In the genomic region with DNA sequence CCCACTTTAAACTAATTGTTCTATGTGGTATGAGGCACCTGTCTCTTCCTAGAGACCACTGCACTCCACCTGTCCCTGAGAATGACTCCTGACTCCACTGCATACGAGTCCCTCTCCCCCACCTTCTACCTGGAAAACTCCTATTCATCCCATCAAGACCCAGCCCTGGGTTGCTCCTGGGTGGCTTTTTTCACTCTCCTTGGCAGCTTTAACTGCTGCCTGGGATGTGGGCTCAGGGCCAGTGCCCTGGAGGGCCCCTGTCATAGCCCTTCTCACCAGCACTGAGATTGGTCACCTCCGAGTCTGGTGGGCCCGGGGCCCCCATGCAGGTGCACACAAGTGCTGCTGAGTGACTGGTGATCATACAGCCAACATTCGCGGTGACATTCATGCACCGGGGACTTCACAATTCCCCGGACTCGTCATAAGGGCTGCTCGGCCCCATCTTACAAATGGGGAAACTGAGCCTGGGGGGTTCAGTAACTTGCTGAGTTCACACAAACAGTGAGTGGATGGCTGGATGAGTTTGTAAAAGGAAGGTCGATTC, we compare ENCODE assay signal across 9 cellular contexts. TPM values are rescaled to one million over a fixed set of nuclear protein-coding genes. Genes with fewer than 3 reads are reported as not detected.
DNase-seq lines count a peak whose midpoint lies in the region; ATAC-seq and TF ChIP-seq lines count a peak whose summit lies in the region.
"Had no signal": no experiment of that assay in that cellular context is flagged by ENCODE, and none has a peak within 500 bp of the region (broad histone marks: within the 10 kb centered on the region; RNA-seq: fewer than 3 reads in every experiment).

No MANE protein-coding gene starts in this region.

- H3K27me3 ChIP-seq in CD4-positive, CD25-positive, alpha-beta regulatory T cell (ENCODE audit: control insufficient read depth, insufficient read depth, low read length) = no peaks in the 10 kb centered on the region
- peaks cover 18% of the 10 kb centered on the region for H3K27me3 ChIP-seq in MM.1S (replicated peaks; ENCODE audit: insufficient read depth, low read length)
- H3K27me3 ChIP-seq in duodenal mucosa (ENCODE audit: control insufficient read depth in 1 of 2, insufficient read depth in 2 of 2, low read length in 2 of 2) = peaks cover 0 to 5% of the 10 kb centered on the region in 2 donors

- H3K4me3 ChIP-seq in CD4-positive, CD25-positive, alpha-beta regulatory T cell (ENCODE audit: low read depth, low read length) = peak overlapping the region; percentile 70
- H3K4me3 ChIP-seq in MM.1S (ENCODE audit: low read length) (peak overlapping the region; percentile 57), duodenal mucosa (ENCODE audit: low read depth in 1 of 2, low read length in 2 of 2) (peak overlapping the region; percentile 52 to 62)

- H3K4me2 ChIP-seq in MM.1S (ENCODE audit: low read depth, low read length) = peak overlapping the region; percentile 95

- H4K20me1 ChIP-seq in MM.1S (ENCODE audit: insufficient read depth, low read length) = no peaks in the 10 kb centered on the region

- no peak overlapping the region for H2AFZ ChIP-seq in MM.1S (ENCODE audit: low read length)

- H3K4me1 ChIP-seq in CD4-positive, CD25-positive, alpha-beta regulatory T cell (ENCODE audit: control insufficient read depth, insufficient read depth, low read length, poor library complexity, severe bottlenecking) = peaks cover 11% of the 10 kb centered on the region
- H3K4me1 ChIP-seq in MM.1S (ENCODE audit: low read length) = peaks cover 12% of the 10 kb centered on the region
- peaks cover 16 to 17% of the 10 kb centered on the region in 2 donors for H3K4me1 ChIP-seq in duodenal mucosa (ENCODE audit: control insufficient read depth in 1 of 2, insufficient read depth in 2 of 2, low read length in 2 of 2)

- no peaks in the 10 kb centered on the region for H3K79me2 ChIP-seq in MM.1S (ENCODE audit: low read length)

- peaks cover 22% of the 10 kb centered on the region for H3F3A ChIP-seq in MM.1S (ENCODE audit: insufficient read depth, low read length)

- H3K27ac Mint-ChIP-seq in CD4-positive, CD25-positive, alpha-beta regulatory T cell = peak overlapping the region; percentile 76 to 91 (median 82)
- no peak overlapping the region for H3K27ac Mint-ChIP-seq in nephron progenitor cell

- H3K9ac ChIP-seq in MM.1S (ENCODE audit: low read length) = 0 out of 2 replicates have a peak overlapping the region, but pooled peaks have one; percentile 46
- no peak overlapping the region for H3K9ac ChIP-seq in duodenal mucosa (ENCODE audit: low read depth in 1 of 2, low read length in 2 of 2)

- peaks cover 0 to 8% (median 1%) of the 10 kb centered on the region in 7 donors for H3K9me3 Mint-ChIP-seq in CD4-positive, CD25-positive, alpha-beta regulatory T cell
- peaks cover 42% of the 10 kb centered on the region for H3K9me3 Mint-ChIP-seq in nephron progenitor cell

- TF ChIP-seq CTCF in MM.1S (IDR thresholded peaks at IDR 0.05; ENCODE audit: low read length) (no peak), nephron progenitor cell (IDR thresholded peaks at IDR 0.05) (no peak)

- peak overlapping the region; percentile 21 to 89 (median 87) for H3K4me3 Mint-ChIP-seq in CD4-positive, CD25-positive, alpha-beta regulatory T cell
- peak overlapping the region; percentile 71 for H3K4me3 Mint-ChIP-seq in nephron progenitor cell

- H3K27ac ChIP-seq in CD4-positive, CD25-positive, alpha-beta regulatory T cell (ENCODE audit: insufficient read depth, low read length, poor library complexity, severe bottlenecking) = no peak overlapping the region
- H3K27ac ChIP-seq in MM.1S (ENCODE audit: low read length) = no peak overlapping the region; the same call in 1 of the 2 replicates
- no peak overlapping the region for H3K27ac ChIP-seq in duodenal mucosa (ENCODE audit: low read depth, low read length)

- H3K9me2 ChIP-seq in MM.1S (replicated peaks; ENCODE audit: insufficient read depth, low read length) = no peaks in the 10 kb centered on the region

- peaks cover 7 to 20% (median 13%) of the 10 kb centered on the region in 4 donors for H3K4me1 Mint-ChIP-seq in CD4-positive, CD25-positive, alpha-beta regulatory T cell
- H3K4me1 Mint-ChIP-seq in nephron progenitor cell = peaks cover 14% of the 10 kb centered on the region

- H3K9me3 ChIP-seq in CD4-positive, CD25-positive, alpha-beta regulatory T cell (ENCODE audit: control insufficient read depth in 2 of 2, low read length in 2 of 2) = peaks cover 0 to 6% of the 10 kb centered on the region in 2 experiments
- H3K9me3 ChIP-seq in MM.1S (replicated peaks; ENCODE audit: insufficient read depth, low read length) (no peaks in the 10 kb centered on the region), duodenal mucosa (ENCODE audit: control insufficient read depth in 1 of 2, low read length in 2 of 2) (no peaks in the 10 kb centered on the region)

- no peaks in the 10 kb centered on the region for H3K36me3 Mint-ChIP-seq in CD4-positive, CD25-positive, alpha-beta regulatory T cell
- peaks cover 4% of the 10 kb centered on the region for H3K36me3 Mint-ChIP-seq in nephron progenitor cell (ENCODE audit: low read depth)

- no peak for DNase-seq in CD4-positive, CD25-positive, alpha-beta regulatory T cell
- DNase-seq in MM.1S = no peak
- DNase-seq in nephron progenitor cell = no peak
- no peak for DNase-seq in COR-L47 (lab: John Stamatoyannopoulos, UW)
- DNase-seq in NCI-H1694 treated with DMSO at 0.1 percent for 48 hours (lab: John Stamatoyannopoulos, UW) = no peak
- DNase-seq: GOT3 had no signal

- ATAC-seq in CD4-positive, CD25-positive, alpha-beta regulatory T cell (ENCODE audit: low read depth in 2 of 2) = no peak
- ATAC-seq in HG03025 (IDR thresholded peaks at IDR 0.05; ENCODE audit: low FRiP score, unreplicated experiment) (no peak), HG03469 (IDR thresholded peaks at IDR 0.05; ENCODE audit: unreplicated experiment) (no peak)

- H3K36me3 ChIP-seq in CD4-positive, CD25-positive, alpha-beta regulatory T cell (ENCODE audit: control insufficient read depth, insufficient read depth, low read length) = no peaks in the 10 kb centered on the region
- no peaks in the 10 kb centered on the region for H3K36me3 ChIP-seq in MM.1S (replicated peaks; ENCODE audit: insufficient read depth, low read length)
- no peaks in the 10 kb centered on the region for H3K36me3 ChIP-seq in duodenal mucosa (ENCODE audit: control insufficient read depth in 1 of 2, insufficient read depth in 2 of 2, low read length in 2 of 2)

- H3K27me3 Mint-ChIP-seq in CD4-positive, CD25-positive, alpha-beta regulatory T cell = no peaks in the 10 kb centered on the region
- H3K27me3 Mint-ChIP-seq in nephron progenitor cell (ENCODE audit: low read depth, poor library complexity) = peaks cover 57% of the 10 kb centered on the region

RNA-seq across cellular contexts. Expression of a gene that starts 25.9 kb away (rescaled TPM):
- 60.0 TPM for total RNA-seq in CD4-positive, CD25-positive, alpha-beta regulatory T cell
- 10 to 100 TPM; 25.3 to 40.7 (median 28.8) TPM for polyA plus RNA-seq in CD4-positive, CD25-positive, alpha-beta regulatory T cell

RNA-seq across cellular contexts. Expression of a gene that starts 54.4 kb away (rescaled TPM):
- 0.42 TPM for total RNA-seq in CD4-positive, CD25-positive, alpha-beta regulatory T cell
- polyA plus RNA-seq in CD4-positive, CD25-positive, alpha-beta regulatory T cell = under 1 TPM in 3 of 4 donors, not detected in 1; 0.07 to 0.09 (median 0.07) TPM
